In genomic region chr7:103718482-103719415, GRCh38 we compare ENCODE assay signal across 22 cellular contexts.
DNase-seq lines count a peak whose midpoint lies in the region; ATAC-seq and TF ChIP-seq lines count a peak whose summit lies in the region.
"Had no signal": no experiment of that assay in that cellular context is flagged by ENCODE, and none has a peak within 500 bp of the region (broad histone marks: within the 10 kb centered on the region; RNA-seq: fewer than 3 reads in every experiment).

No MANE protein-coding gene starts in this region.

- H3K27me3 Mint-ChIP-seq in stimulated activated naive CD8-positive, alpha-beta T cell treated with anti-CD3 and anti-CD28 coated beads, Interleukin-15, amount 100 ng/mL, for 72 hours, result peaks cover 20% of the 10 kb centered on the region

- H3K36me3 ChIP-seq in GM23248 (ENCODE audit: low read depth) (no peaks in the 10 kb centered on the region), neural cell (ENCODE audit: insufficient read depth, low read length) (no peaks in the 10 kb centered on the region)
- H3K36me3 ChIP-seq: prostate gland, spleen had no signal

- H3K4me1 Mint-ChIP-seq in stimulated activated naive CD8-positive, alpha-beta T cell treated with anti-CD3 and anti-CD28 coated beads, Interleukin-15, amount 100 ng/mL, for 72 hours, result no peaks in the 10 kb centered on the region
- H3K4me1 Mint-ChIP-seq: activated naive CD8-positive, alpha-beta T cell treated with anti-CD3 and anti-CD28 coated beads, Interleukin-2, amount 10 ng/mL, durations not matched to agents 7 days and 5 days; nephron had no signal

- H3F3A ChIP-seq in GM23248 (ENCODE audit: insufficient read depth) (peaks cover 17% of the 10 kb centered on the region), neural cell (ENCODE audit: insufficient read depth, low read length, poor library complexity, severe bottlenecking) (no peaks in the 10 kb centered on the region)

- in situ Hi-C loops in GM23248 (cut with MboI), result no loop called here

- ATAC-seq in GM19455 (IDR thresholded peaks at IDR 0.05; ENCODE audit: unreplicated experiment) (no peak), HG03135 (IDR thresholded peaks at IDR 0.05; ENCODE audit: unreplicated experiment) (no peak)
- no peak for ATAC-seq in stimulated activated naive CD8-positive, alpha-beta T cell treated with anti-CD3 and anti-CD28 coated beads, Interleukin-15, amount 100 ng/mL, for 72 hours

- H3K9me3 Mint-ChIP-seq in stimulated activated naive CD8-positive, alpha-beta T cell treated with anti-CD3 and anti-CD28 coated beads, Interleukin-15, amount 100 ng/mL, for 72 hours, result no peaks in the 10 kb centered on the region
- H3K9me3 Mint-ChIP-seq: activated naive CD8-positive, alpha-beta T cell treated with anti-CD3 and anti-CD28 coated beads, Interleukin-2, amount 10 ng/mL, durations not matched to agents 7 days and 5 days; activated T-helper 1 cell treated with anti-CD3 and anti-CD28 coated beads, Interleukin-12 subunit alpha, Interleukin-12 subunit beta, Interleukin-2, Interleukin-4 antibody, amounts not matched to agents 30 ng/mL and 10 ng/mL and 1 ng/mL, durations not matched to agents 14 hours and 24 hours and 36 hours; dendritic cell treated with granulocyte-macrophage colony-stimulating factor and Interleukin-4, amounts not matched to agents 40 ng/mL and 50 ng/mL, for 4 days; nephron had no signal

- H3K4me3 ChIP-seq in GM23248 (no peak overlapping the region), neural cell (ENCODE audit: low read length) (no peak overlapping the region)
- H3K4me3 ChIP-seq: lung, prostate gland, spleen had no signal

- no peaks in the 10 kb centered on the region for H4K20me1 ChIP-seq in GM23248 (ENCODE audit: insufficient read depth)
- no peaks in the 10 kb centered on the region for H4K20me1 ChIP-seq in neural cell (ENCODE audit: insufficient read depth)

- H3K27ac ChIP-seq in GM23248 (peak overlapping the region; percentile 20; the same call in 1 of the 2 replicates), neural cell (ENCODE audit: low read length) (peak overlapping the region; percentile 6)
- H3K27ac ChIP-seq: prostate gland, spleen had no signal

- DNase-seq in GM23248 (peak; percentile 32), NCI-H2227 treated with DMSO at 0.1 percent for 48 hours (lab: John Stamatoyannopoulos, UW) (peak; percentile 79), dermis microvascular lymphatic vessel endothelial cell (ENCODE audit: low read depth in 2 of 2) (peak; percentile 10 to 66), NCI-H1694 (lab: John Stamatoyannopoulos, UW) (no peak)
- no peak for DNase-seq in stimulated activated naive CD8-positive, alpha-beta T cell treated with anti-CD3 and anti-CD28 coated beads, Interleukin-15, amount 100 ng/mL, for 72 hours
- DNase-seq: activated CD4-positive, CD25-positive, alpha-beta regulatory T cell; activated CD8-positive, alpha-beta memory T cell treated with anti-CD3 and anti-CD28 coated beads for 24 hours; activated naive CD8-positive, alpha-beta T cell treated with anti-CD3 and anti-CD28 coated beads, Interleukin-2, amount 10 ng/mL, durations not matched to agents 7 days and 5 days; glutamatergic neuron; NCI-H1930; NCI-H524; SHP77; spleen; T-helper 2 cell had no signal

- H3K27ac Mint-ChIP-seq in stimulated activated naive CD8-positive, alpha-beta T cell treated with anti-CD3 and anti-CD28 coated beads, Interleukin-15, amount 100 ng/mL, for 72 hours, result no peak overlapping the region
- H3K27ac Mint-ChIP-seq: activated naive CD8-positive, alpha-beta T cell treated with anti-CD3 and anti-CD28 coated beads, Interleukin-2, amount 10 ng/mL, durations not matched to agents 7 days and 5 days; activated T-helper 1 cell treated with anti-CD3 and anti-CD28 coated beads, Interleukin-12 subunit alpha, Interleukin-12 subunit beta, Interleukin-2, Interleukin-4 antibody, amounts not matched to agents 30 ng/mL and 10 ng/mL and 1 ng/mL, durations not matched to agents 14 hours and 24 hours and 36 hours; dendritic cell treated with granulocyte-macrophage colony-stimulating factor and Interleukin-4, amounts not matched to agents 40 ng/mL and 50 ng/mL, for 4 days; nephron had no signal

- H3K9me2 ChIP-seq in GM23248 (ENCODE audit: insufficient read depth) (no peaks in the 10 kb centered on the region), neural cell (ENCODE audit: insufficient read depth, low read length) (no peaks in the 10 kb centered on the region)

- peak; percentile 91 for TF ChIP-seq EP300 in neural cell (conservative IDR thresholded peaks at IDR 0.05; ENCODE audit: poor library complexity, severe bottlenecking)

- TF ChIP-seq RAD21 in neural cell (conservative IDR thresholded peaks at IDR 0.05), result no peak

- no peaks in the 10 kb centered on the region for H3K79me2 ChIP-seq in GM23248 (ENCODE audit: insufficient read depth)
- H3K79me2 ChIP-seq in neural cell (replicated peaks; ENCODE audit: insufficient read depth, low read length), result no peaks in the 10 kb centered on the region

- no peak for TF ChIP-seq CTCF in neural cell (IDR thresholded peaks at IDR 0.05; ENCODE audit: poor library complexity, severe bottlenecking)

- H3K27me3 ChIP-seq in GM23248 (replicated peaks; ENCODE audit: insufficient read depth) (no peaks in the 10 kb centered on the region), neural cell (ENCODE audit: insufficient read depth, low read depth, low read length) (no peaks in the 10 kb centered on the region)
- H3K27me3 ChIP-seq: spleen had no signal

- H2AFZ ChIP-seq in GM23248 (peak overlapping the region; percentile 57), neural cell (ENCODE audit: low read depth, low read length) (no peak overlapping the region)

- no peak overlapping the region for H3K4me3 Mint-ChIP-seq in stimulated activated naive CD8-positive, alpha-beta T cell treated with anti-CD3 and anti-CD28 coated beads, Interleukin-15, amount 100 ng/mL, for 72 hours
- H3K4me3 Mint-ChIP-seq: activated naive CD8-positive, alpha-beta T cell treated with anti-CD3 and anti-CD28 coated beads, Interleukin-2, amount 10 ng/mL, durations not matched to agents 7 days and 5 days; activated T-helper 1 cell treated with anti-CD3 and anti-CD28 coated beads, Interleukin-12 subunit alpha, Interleukin-12 subunit beta, Interleukin-2, Interleukin-4 antibody, amounts not matched to agents 30 ng/mL and 10 ng/mL and 1 ng/mL, durations not matched to agents 14 hours and 24 hours and 36 hours; dendritic cell treated with granulocyte-macrophage colony-stimulating factor and Interleukin-4, amounts not matched to agents 40 ng/mL and 50 ng/mL, for 4 days; nephron had no signal

- H3K9ac ChIP-seq in GM23248 (no peak overlapping the region), neural cell (ENCODE audit: low read length) (no peak overlapping the region)

- no peaks in the 10 kb centered on the region for H3K9me3 ChIP-seq in GM23248 (ENCODE audit: low read depth)
- no peaks in the 10 kb centered on the region for H3K9me3 ChIP-seq in neural cell (ENCODE audit: low read length)
- H3K9me3 ChIP-seq: prostate gland, spleen had no signal

- peaks cover 21% of the 10 kb centered on the region for H3K4me1 ChIP-seq in GM23248 (ENCODE audit: insufficient read depth)
- H3K4me1 ChIP-seq: prostate gland, spleen had no signal

- H3K4me2 ChIP-seq in GM23248 (ENCODE audit: unreplicated experiment) (peak overlapping the region; percentile 45), neural cell (ENCODE audit: low read length) (no peak overlapping the region)

- 93 to 95% methylated on average over 1 of the region's 1 CpG for WGBS in GM23248 (ENCODE audit: low coverage in 1 of 2, low lambda C conversion rate in 2 of 2, missing lambda C conversion rate in 2 of 2), 2 experiments

TF ChIP-seq in neural cell, 6 proteins besides CTCF, POLR2A, EP300 and RAD21:
- TF ChIP-seq POLR2AphosphoS5 (IDR thresholded peaks at IDR 0.05) (peak; percentile 78), SMC3 (conservative IDR thresholded peaks at IDR 0.05; ENCODE audit: poor library complexity) (no peak)

Comparison
In these comparisons a context has a peak if more than half of its experiments do, and no peak if none do; other contexts are left out.
1. DNase-seq: peak in GM23248 (single experiment), NCI-H2227 treated with DMSO at 0.1 percent for 48 hours (single experiment) and dermis microvascular lymphatic vessel endothelial cell (2 of 2); none in NCI-H1694 (single experiment) and stimulated activated naive CD8-positive, alpha-beta T cell treated with anti-CD3 and anti-CD28 coated beads, Interleukin-15, amount 100 ng/mL, for 72 hours (0 of 2).